20 cellular contexts compared by ENCODE assay signal in genomic region chr5:180133060-180133459, GRCh38.
DNase-seq lines count a peak whose midpoint lies in the region; ATAC-seq and TF ChIP-seq lines count a peak whose summit lies in the region.
"Had no signal": no experiment of that assay in that cellular context is flagged by ENCODE, and none has a peak within 500 bp of the region (broad histone marks: within the 10 kb centered on the region; RNA-seq: fewer than 3 reads in every experiment).

No MANE protein-coding gene starts in this region.

- WGBS in suprapubic skin: 86% methylated on average over 6 of the region's 9 CpGs

- peaks cover 6% of the 10 kb centered on the region for H3K27me3 Mint-ChIP-seq in activated naive CD4-positive, alpha-beta T cell treated with anti-CD3 and anti-CD28 coated beads, Interleukin-2, amount 10 ng/mL, durations not matched to agents 7 days and 5 days
- peaks cover 11% of the 10 kb centered on the region for H3K27me3 Mint-ChIP-seq in chondrocyte (ENCODE audit: low read depth)
- H3K27me3 Mint-ChIP-seq in mesothelial cell of epicardium (ENCODE audit: low read depth): peaks cover under 1% of the 10 kb centered on the region

- H3K9me3 Mint-ChIP-seq in activated naive CD4-positive, alpha-beta T cell treated with anti-CD3 and anti-CD28 coated beads, Interleukin-2, amount 10 ng/mL, durations not matched to agents 7 days and 5 days: no peaks in the 10 kb centered on the region
- H3K9me3 Mint-ChIP-seq in chondrocyte (ENCODE audit: low read depth) (no peaks in the 10 kb centered on the region), mesothelial cell of epicardium (no peaks in the 10 kb centered on the region)

- no peaks in the 10 kb centered on the region for H3K4me1 ChIP-seq in suprapubic skin
- H3K4me1 ChIP-seq: A549, Caco-2 had no signal

- CTCF ChIA-PET in activated naive CD4-positive, alpha-beta T cell treated with anti-CD3 and anti-CD28 coated beads, Interleukin-2, amount 10 ng/mL, durations not matched to agents 7 days and 5 days (lab: Charles Lee): no interaction called here

- no peak for ATAC-seq in HG02885 (IDR thresholded peaks at IDR 0.05; ENCODE audit: poor library complexity, unreplicated experiment)
- ATAC-seq: A549, Right ventricle myocardium inferior had no signal

- peaks cover 14% of the 10 kb centered on the region for H3K27me3 ChIP-seq in suprapubic skin

- TF ChIP-seq CTCF in chondrocyte (IDR thresholded peaks at IDR 0.05) (no peak), mesothelial cell of epicardium (IDR thresholded peaks at IDR 0.05; ENCODE audit: unreplicated experiment) (no peak), suprapubic skin (IDR thresholded peaks at IDR 0.05) (no peak)

- TF ChIP-seq EP300 in suprapubic skin (IDR thresholded peaks at IDR 0.05): no peak

- H3K4me1 Mint-ChIP-seq in activated naive CD4-positive, alpha-beta T cell treated with anti-CD3 and anti-CD28 coated beads, Interleukin-2, amount 10 ng/mL, durations not matched to agents 7 days and 5 days: peaks cover 7% of the 10 kb centered on the region
- H3K4me1 Mint-ChIP-seq in chondrocyte (ENCODE audit: low read depth): peaks cover 9% of the 10 kb centered on the region
- H3K4me1 Mint-ChIP-seq in mesothelial cell of epicardium: no peaks in the 10 kb centered on the region

- H3K9me3 ChIP-seq in suprapubic skin: no peaks in the 10 kb centered on the region
- H3K9me3 ChIP-seq: A549, Caco-2 had no signal

- H3K4me3 Mint-ChIP-seq in activated naive CD4-positive, alpha-beta T cell treated with anti-CD3 and anti-CD28 coated beads, Interleukin-2, amount 10 ng/mL, durations not matched to agents 7 days and 5 days: no peak overlapping the region
- no peak overlapping the region for H3K4me3 Mint-ChIP-seq in chondrocyte (ENCODE audit: unreplicated experiment)
- H3K4me3 Mint-ChIP-seq in mesothelial cell of epicardium: no peak overlapping the region

- no peak overlapping the region for H3K27ac ChIP-seq in suprapubic skin
- H3K27ac ChIP-seq: A549, C4-2B had no signal

- TF ChIP-seq POLR2A in suprapubic skin (IDR thresholded peaks at IDR 0.05): no peak

- DNase-seq in activated naive CD4-positive, alpha-beta T cell treated with anti-CD3 and anti-CD28 coated beads, Interleukin-2, amount 10 ng/mL, durations not matched to agents 7 days and 5 days: peak; percentile 15
- no peak for DNase-seq in activated naive CD4-positive, alpha-beta T cell treated with Interleukin-2 at 50 U/mL for 16 hours
- peak; percentile 76 for DNase-seq in chondrocyte (ENCODE audit: low spot score)
- DNase-seq in mesothelial cell of epicardium (ENCODE audit: low spot score in 2 of 2, unreplicated experiment in 2 of 2): peak; percentile 5 to 26
- DNase-seq in suprapubic skin (ENCODE audit: low spot score in 2 of 2): peak; percentile 49 to 75
- no peak for DNase-seq in globus pallidus (ENCODE audit: low spot score)
- DNase-seq in activated gamma-delta T cell (lab: John Stamatoyannopoulos, UW): no peak
- DNase-seq: DMS53, HCEC 1CT, KG1, NCI-H1092, NCI-H1930, NCI-H2171 treated with DMSO at 0.1 percent for 48 hours, NCI-H510A, NCI-H82 had no signal

- H3K4me3 ChIP-seq in suprapubic skin: no peak overlapping the region
- H3K4me3 ChIP-seq: A549 had no signal

- no peaks in the 10 kb centered on the region for H3K36me3 ChIP-seq in suprapubic skin

- H3K27ac Mint-ChIP-seq in activated naive CD4-positive, alpha-beta T cell treated with anti-CD3 and anti-CD28 coated beads, Interleukin-2, amount 10 ng/mL, durations not matched to agents 7 days and 5 days: no peak overlapping the region
- H3K27ac Mint-ChIP-seq in chondrocyte (ENCODE audit: unreplicated experiment): no peak overlapping the region
- no peak overlapping the region for H3K27ac Mint-ChIP-seq in mesothelial cell of epicardium

- no peaks in the 10 kb centered on the region for H3K36me3 Mint-ChIP-seq in activated naive CD4-positive, alpha-beta T cell treated with anti-CD3 and anti-CD28 coated beads, Interleukin-2, amount 10 ng/mL, durations not matched to agents 7 days and 5 days
- H3K36me3 Mint-ChIP-seq in chondrocyte (ENCODE audit: low read depth): no peaks in the 10 kb centered on the region
- no peaks in the 10 kb centered on the region for H3K36me3 Mint-ChIP-seq in mesothelial cell of epicardium

Comparison
In these comparisons a context has a peak if more than half of its experiments do, and no peak if none do; other contexts are left out.
1. DNase-seq: peak in activated naive CD4-positive, alpha-beta T cell treated with anti-CD3 and anti-CD28 coated beads, Interleukin-2, amount 10 ng/mL, durations not matched to agents 7 days and 5 days (single experiment), chondrocyte (single experiment), mesothelial cell of epicardium (2 of 2) and suprapubic skin (2 of 2); none in activated naive CD4-positive, alpha-beta T cell treated with Interleukin-2 at 50 U/mL for 16 hours (single experiment), globus pallidus (single experiment) and activated gamma-delta T cell (single experiment).